Comparison of ENCODE assay signal across 8 cellular contexts in the genomic region with DNA sequence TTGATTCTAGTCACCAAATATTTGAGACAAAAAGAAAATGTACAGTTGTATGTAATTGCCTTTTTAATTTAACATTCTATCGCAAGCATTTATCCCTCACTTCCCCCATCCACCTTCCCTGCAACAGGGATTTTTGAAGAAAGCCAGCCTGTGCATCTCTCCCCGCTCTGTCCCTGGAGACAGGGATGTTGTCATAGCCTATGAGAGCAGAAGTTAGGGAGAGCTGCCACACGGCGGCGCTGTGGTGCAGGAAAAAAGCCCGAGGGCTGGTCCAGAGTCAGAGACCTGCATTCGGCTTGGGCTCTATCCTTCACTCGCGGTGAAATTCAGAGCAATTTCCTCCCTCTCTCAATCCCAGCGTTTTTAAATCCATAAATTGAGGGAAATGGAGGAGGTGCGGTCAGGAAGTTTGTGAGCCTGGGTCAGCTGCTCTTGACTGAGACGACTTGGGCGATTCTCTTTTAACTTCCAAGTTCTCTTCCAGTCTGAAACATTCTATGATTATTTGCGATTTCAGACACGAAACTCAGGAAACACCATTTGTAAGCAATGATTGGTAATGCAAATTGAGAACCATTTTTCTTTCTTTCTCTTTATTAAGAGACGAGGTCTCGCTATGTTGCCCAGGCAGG. TPM values are rescaled to one million over a fixed set of nuclear protein-coding genes. Genes with fewer than 3 reads are reported as not detected.
A peak's percentile ranks its signal among the peaks of the same experiment; 100 is the strongest.
DNase-seq lines count a peak whose midpoint lies in the region; ATAC-seq and TF ChIP-seq lines count a peak whose summit lies in the region.

No MANE protein-coding gene starts in this region.

- H3K4me1 ChIP-seq in GM23338 (ENCODE audit: insufficient read depth) (peaks cover 10% of the 10 kb centered on the region; the same call in 1 of the 2 replicates), MM.1S (ENCODE audit: low read length) (no peaks in the 10 kb centered on the region), SJSA1 (replicated peaks) (peaks cover 22% of the 10 kb centered on the region), gastroesophageal sphincter (peaks cover 0 to 24% (median 0%) of the 10 kb centered on the region in 3 donors), ovary (ENCODE audit: insufficient read depth) (no peaks in the 10 kb centered on the region), tibial nerve (peaks cover 0 to 30% (median 14%) of the 10 kb centered on the region in 4 donors)

- no peaks in the 10 kb centered on the region for H3K9me3 ChIP-seq in MM.1S (replicated peaks; ENCODE audit: insufficient read depth, low read length)
- H3K9me3 ChIP-seq in SJSA1 (replicated peaks), result no peaks in the 10 kb centered on the region
- no peaks in the 10 kb centered on the region for H3K9me3 ChIP-seq in gastroesophageal sphincter
- no peaks in the 10 kb centered on the region for H3K9me3 ChIP-seq in ovary
- no peaks in the 10 kb centered on the region for H3K9me3 ChIP-seq in tibial nerve

- H3K27ac ChIP-seq in GM23338 (ENCODE audit: low read depth) (no peak overlapping the region), MM.1S (ENCODE audit: low read length) (no peak overlapping the region), SJSA1 (no peak overlapping the region), gastroesophageal sphincter (no peak overlapping the region), ovary (no peak overlapping the region), tibial nerve (peak overlapping the region in 1 of 4 donors; percentile 9)

- TF ChIP-seq EP300 in gastroesophageal sphincter (IDR thresholded peaks at IDR 0.05) (no peak), ovary (IDR thresholded peaks at IDR 0.05) (no peak), tibial nerve (IDR thresholded peaks at IDR 0.05) (peak in 1 of 2 donors; percentile 43)

- H3K4me3 ChIP-seq in GM23338 (no peak overlapping the region), MM.1S (ENCODE audit: low read length) (no peak overlapping the region), SJSA1 (no peak overlapping the region), gastroesophageal sphincter (no peak overlapping the region), ovary (no peak overlapping the region), tibial nerve (no peak overlapping the region)

- H3K9me2 ChIP-seq in GM23338 (ENCODE audit: insufficient read depth), result no peaks in the 10 kb centered on the region
- no peaks in the 10 kb centered on the region for H3K9me2 ChIP-seq in MM.1S (replicated peaks; ENCODE audit: insufficient read depth, low read length)

- peaks cover 10% of the 10 kb centered on the region for H3K27me3 Mint-ChIP-seq in GM23338 (ENCODE audit: insufficient read depth, low read depth, poor library complexity)

- H3K79me2 ChIP-seq in GM23338 (replicated peaks; ENCODE audit: insufficient read depth) (no peaks in the 10 kb centered on the region), MM.1S (ENCODE audit: low read length) (no peaks in the 10 kb centered on the region)

- no peak overlapping the region for H3K4me3 Mint-ChIP-seq in GM23338

- H3K9me3 Mint-ChIP-seq in GM23338, result no peaks in the 10 kb centered on the region; the same call in 2 of the 3 replicates

- no peaks in the 10 kb centered on the region for H3K27me3 ChIP-seq in GM23338 (ENCODE audit: insufficient read depth)
- H3K27me3 ChIP-seq in MM.1S (replicated peaks; ENCODE audit: insufficient read depth, low read length), result no peaks in the 10 kb centered on the region
- no peaks in the 10 kb centered on the region for H3K27me3 ChIP-seq in SJSA1 (replicated peaks)
- no peaks in the 10 kb centered on the region for H3K27me3 ChIP-seq in gastroesophageal sphincter
- no peaks in the 10 kb centered on the region for H3K27me3 ChIP-seq in ovary
- no peaks in the 10 kb centered on the region for H3K27me3 ChIP-seq in tibial nerve

- no peaks in the 10 kb centered on the region; the same call in 2 of the 3 replicates for H3K36me3 Mint-ChIP-seq in GM23338 (ENCODE audit: low read depth)

- H4K20me1 ChIP-seq in GM23338 (replicated peaks; ENCODE audit: insufficient read depth) (no peaks in the 10 kb centered on the region), MM.1S (ENCODE audit: insufficient read depth, low read length) (no peaks in the 10 kb centered on the region)

- peak; percentile 98 for ATAC-seq in GM23338
- ATAC-seq in gastroesophageal sphincter, result peak; percentile 95

- no peak overlapping the region for H3K27ac Mint-ChIP-seq in GM23338

- no peaks in the 10 kb centered on the region for H3F3A ChIP-seq in GM23338 (replicated peaks; ENCODE audit: low read depth)
- no peaks in the 10 kb centered on the region for H3F3A ChIP-seq in MM.1S (ENCODE audit: insufficient read depth, low read length)

- H3K36me3 ChIP-seq in GM23338 (ENCODE audit: insufficient read depth) (no peaks in the 10 kb centered on the region), MM.1S (replicated peaks; ENCODE audit: insufficient read depth, low read length) (no peaks in the 10 kb centered on the region), SJSA1 (no peaks in the 10 kb centered on the region), gastroesophageal sphincter (no peaks in the 10 kb centered on the region), ovary (no peaks in the 10 kb centered on the region), tibial nerve (no peaks in the 10 kb centered on the region)

- DNase-seq in ELF-1 (ENCODE audit: low read depth, low spot score) (peak; percentile 93), GM23338 (ENCODE audit: low spot score) (peak; percentile 92), MM.1S (peak; percentile 72), SJSA1 (ENCODE audit: low read depth in 1 of 2, low spot score in 2 of 2) (peak; percentile 69 to 79), ovary (peak; percentile 75 to 93 (median 91)), tibial nerve (ENCODE audit: low spot score in 2 of 2) (peak; percentile 83 to 94)
- DNase-seq in activated gamma-delta T cell treated with anti-CD3 and anti-CD28 coated beads, Interleukin-2, amount 50 U/mL, for 16 hours (ENCODE audit: low read depth), result peak; percentile 83

- intact Hi-C loops in ovary (cut with DNase I), result loop anchor here in 3 of 4 donors (2.0 to 5.0 kb wide), 4 partner anchors 153 to 175 kb away; no protein-coding TSS in a partner anchor

- no peak overlapping the region for H3K9ac ChIP-seq in MM.1S (ENCODE audit: low read length)

- no peak for TF ChIP-seq POLR2A in gastroesophageal sphincter (IDR thresholded peaks at IDR 0.05)
- no peak for TF ChIP-seq POLR2A in ovary (IDR thresholded peaks at IDR 0.05)
- TF ChIP-seq POLR2A in tibial nerve (IDR thresholded peaks at IDR 0.05), result no peak

- peaks cover 29% of the 10 kb centered on the region for H3K4me1 Mint-ChIP-seq in GM23338

- WGBS in gastroesophageal sphincter (ENCODE audit: low coverage in 1 of 2), 2 donors, result 13 to 14% methylated on average over 10 to 17 of the region's 17 CpGs
- 10 to 15% (median 12%) methylated on average over 17 of the region's 17 CpGs for WGBS in ovary, 3 donors
- WGBS in tibial nerve, 2 donors, result 21% methylated on average over 17 of the region's 17 CpGs

- H2AFZ ChIP-seq in GM23338, result peak overlapping the region; percentile 91
- H2AFZ ChIP-seq in MM.1S (ENCODE audit: low read length), result peak overlapping the region; percentile 44

- peak overlapping the region; percentile 39; the same call in 1 of the 2 replicates for H3K4me2 ChIP-seq in GM23338
- H3K4me2 ChIP-seq in MM.1S (ENCODE audit: low read depth, low read length), result peak overlapping the region; percentile 19; the same call in 1 of the 2 replicates

- TF ChIP-seq CTCF in GM23338 (conservative IDR thresholded peaks at IDR 0.05; ENCODE audit: low read depth in 2 of 2) (peak; percentile 97 to 98), MM.1S (IDR thresholded peaks at IDR 0.05; ENCODE audit: low read length) (peak; percentile 90), gastroesophageal sphincter (IDR thresholded peaks at IDR 0.05) (peak; percentile 83 to 99 (median 94)), ovary (IDR thresholded peaks at IDR 0.05) (peak; percentile 74 to 92 (median 92)), tibial nerve (IDR thresholded peaks at IDR 0.05) (peak; percentile 81 to 96 (median 90))

TF ChIP-seq in GM23338, 12 proteins besides CTCF, POLR2A, EP300 and RAD21 (continues in another document):
- TF ChIP-seq EZH2phosphoT487 (IDR thresholded peaks at IDR 0.05; ENCODE audit: unreplicated experiment) (no peak), ZNF331 (CRISPR knock-in tag; IDR thresholded peaks at IDR 0.05; ENCODE audit: low read depth) (no peak), CREB1 (CRISPR knock-in tag; IDR thresholded peaks at IDR 0.05; ENCODE audit: low read depth) (no peak), STAT1 (IDR thresholded peaks at IDR 0.05; ENCODE audit: unreplicated experiment) (no peak)

RNA-seq across cellular contexts. Expression of a gene that starts 17.5 kb away (rescaled TPM):
- total RNA-seq in GM23338 (2014; rRNA removed; shearing (Covaris generic)), result 0.03 TPM in 1 of 2 replicates, not detected in the other
- not detected in 2 replicates for polyA plus RNA-seq in GM23338 (2016; fragmentation: Nextera tagmentation; extraction: Ambion mirVana)
- 0.06 and 0.50 TPM in 2 replicates for total RNA-seq in SJSA1 (2014; rRNA removed; shearing (Covaris generic))
- under 1 TPM in 1 of 4 donors, not detected in 3; 0.27 TPM for total RNA-seq in gastroesophageal sphincter
- total RNA-seq in ovary, result 1 to 10 TPM in 2 of 7 donors, under 1 TPM in 3, not detected in 2; 0.83 to 6.4 (median 0.94) TPM
- 1 to 10 TPM in 1 of 2 donors, under 1 TPM in 1; 0.01 to 1.1 TPM for polyA plus RNA-seq in ovary
- total RNA-seq in tibial nerve, result 10 to 100 TPM in 1 of 4 donors, 1 to 10 TPM in 3; 4.8 to 11.1 (median 5.5) TPM

RNA-seq across cellular contexts. Expression of a gene that starts 40.7 kb away (rescaled TPM):
- 197 and 229 TPM in 2 replicates for total RNA-seq in GM23338 (2014; rRNA removed; shearing (Covaris generic))
- polyA plus RNA-seq in GM23338 (2016; fragmentation: Nextera tagmentation; extraction: Ambion mirVana), result 70.0 and 76.6 TPM in 2 replicates
- 50.0 and 53.1 TPM in 2 replicates for total RNA-seq in SJSA1 (2014; rRNA removed; shearing (Covaris generic))
- total RNA-seq in gastroesophageal sphincter, result 100 to 1,000 TPM in 3 of 4 donors, 10 to 100 TPM in 1; 92.5 to 216 (median 126) TPM
- total RNA-seq in ovary, result 10 to 100 TPM; 12.8 to 40.2 (median 35.8) TPM
- polyA plus RNA-seq in ovary, result 10 to 100 TPM; 19.9 to 63.1 TPM
- 10 to 100 TPM; 27.3 to 54.0 (median 30.1) TPM for total RNA-seq in tibial nerve

RNA-seq across cellular contexts. Expression of a gene that starts 57.6 kb away (rescaled TPM):
- total RNA-seq in GM23338 (2014; rRNA removed; shearing (Covaris generic)), result 31.2 and 45.2 TPM in 2 replicates
- polyA plus RNA-seq in GM23338 (2016; fragmentation: Nextera tagmentation; extraction: Ambion mirVana), result 28.7 and 29.9 TPM in 2 replicates
- total RNA-seq in SJSA1 (2014; rRNA removed; shearing (Covaris generic)), result 22.0 and 26.1 TPM in 2 replicates
- 10 to 100 TPM; 18.2 to 20.9 (median 19.8) TPM for total RNA-seq in gastroesophageal sphincter
- 10 to 100 TPM; 21.7 to 39.8 (median 28.4) TPM for total RNA-seq in ovary
- polyA plus RNA-seq in ovary, result 10 to 100 TPM; 23.6 to 35.0 TPM
- 10 to 100 TPM; 23.4 to 53.7 (median 34.9) TPM for total RNA-seq in tibial nerve
